ENCODE assay signal across 8 cellular contexts in genomic region chr7:35725280-35725680, GRCh38. TPM values are rescaled to one million over a fixed set of nuclear protein-coding genes. Genes with fewer than 3 reads are reported as not detected.
A peak's percentile ranks its signal among the peaks of the same experiment; 100 is the strongest.
DNase-seq lines count a peak whose midpoint lies in the region; ATAC-seq and TF ChIP-seq lines count a peak whose summit lies in the region.

No MANE protein-coding gene starts in this region.

- H3K4me3 ChIP-seq in GM06990 (replicated peaks; ENCODE audit: low read depth, low read length): no peak overlapping the region

- DNase-seq in GM06990 (ENCODE audit: extremely low read depth, insufficient read length) (peak; percentile 84), NAMALWA (ENCODE audit: low spot score) (peak; percentile 89), mesenteric fat pad (ENCODE audit: low spot score) (no peak), NCI-H187 treated with DMSO at 0.1 percent for 48 hours (lab: John Stamatoyannopoulos, UW) (no peak), NCI-H2171 (lab: John Stamatoyannopoulos, UW) (no peak), NCI-H187 (lab: John Stamatoyannopoulos, UW) (no peak)

- peak overlapping the region; percentile 76 for H3K4me3 Mint-ChIP-seq in activated naive CD8-positive, alpha-beta T cell

- H3K36me3 Mint-ChIP-seq in activated naive CD8-positive, alpha-beta T cell: peaks cover 2% of the 10 kb centered on the region

- H3K4me1 Mint-ChIP-seq in activated naive CD8-positive, alpha-beta T cell (ENCODE audit: low read depth): peaks cover 81% of the 10 kb centered on the region

- no peaks in the 10 kb centered on the region for H3K27me3 Mint-ChIP-seq in activated naive CD8-positive, alpha-beta T cell

- H3K9me3 Mint-ChIP-seq in activated naive CD8-positive, alpha-beta T cell (ENCODE audit: low read depth): no peaks in the 10 kb centered on the region

- peak; percentile 51 for ATAC-seq in GM21529 (IDR thresholded peaks at IDR 0.05; ENCODE audit: unreplicated experiment)

- no peaks in the 10 kb centered on the region for H3K36me3 ChIP-seq in GM06990 (ENCODE audit: control insufficient read depth, insufficient read depth, low read length)

- peak overlapping the region; percentile 92 for H3K27ac Mint-ChIP-seq in activated naive CD8-positive, alpha-beta T cell

- H3K27me3 ChIP-seq in GM06990 (replicated peaks; ENCODE audit: control insufficient read depth, insufficient read depth, low read length): no peaks in the 10 kb centered on the region

- peak; percentile 61 for TF ChIP-seq CTCF in GM06990 (IDR thresholded peaks at IDR 0.05; ENCODE audit: insufficient read depth, low read length, poor library complexity, severe bottlenecking)

RNA-seq across cellular contexts. Expression of gene HERPUD2, which starts 30.3 kb away (rescaled TPM):
- 25.9 TPM for total RNA-seq in mesenteric fat pad

Comparison
In these comparisons a context has a peak if more than half of its experiments do, and no peak if none do; other contexts are left out.
1. DNase-seq: peak in GM06990 (single experiment) and NAMALWA (single experiment); none in mesenteric fat pad (single experiment), NCI-H187 treated with DMSO at 0.1 percent for 48 hours (single experiment), NCI-H2171 (single experiment) and NCI-H187 (0 of 2).